Comparison of ENCODE assay signal across 16 cellular contexts in the genomic region with DNA sequence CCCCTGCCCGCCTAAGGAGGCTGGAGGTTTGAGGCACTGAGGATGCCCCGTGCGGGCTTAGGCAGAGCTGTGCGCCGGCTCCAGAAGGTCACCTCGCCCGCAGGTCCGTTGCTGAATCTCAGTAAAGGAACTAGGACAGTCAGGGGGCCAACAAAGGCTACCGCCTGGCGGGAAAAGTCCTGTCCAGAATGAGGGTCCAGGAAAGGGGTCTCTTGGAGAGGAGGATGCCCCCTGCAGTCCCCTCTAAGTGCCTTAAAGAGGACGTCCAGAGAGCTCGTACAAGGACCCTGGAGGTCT. TPM values are rescaled to one million over a fixed set of nuclear protein-coding genes. Genes with fewer than 3 reads are reported as not detected.
DNase-seq lines count a peak whose midpoint lies in the region; ATAC-seq, FAIRE-seq and TF ChIP-seq lines count a peak whose summit lies in the region.
"Had no signal": no experiment of that assay in that cellular context is flagged by ENCODE, and none has a peak within 500 bp of the region (broad histone marks: within the 10 kb centered on the region; RNA-seq: fewer than 3 reads in every experiment).

No MANE protein-coding gene starts in this region.

- H3K23me2 ChIP-seq in H1 (ENCODE audit: low read depth, low read length) = peaks cover 11% of the 10 kb centered on the region

- no peak for FAIRE-seq in H1 (lab: Jason Lieb, UNC)
- FAIRE-seq: K562 had no signal

- H3K9ac ChIP-seq in H1 (replicated peaks in 1 of 4; ENCODE audit: extremely low read depth in 1 of 4, low read depth in 3 of 4, low read length in 3 of 4) (no peak overlapping the region), Karpas-422 (ENCODE audit: low read length) (no peak overlapping the region)

- no peak overlapping the region for H3K4ac ChIP-seq in H1 (replicated peaks; ENCODE audit: insufficient read length, low read depth, low read length)

- no peaks in the 10 kb centered on the region for H3K9me3 ChIP-seq in H1 (ENCODE audit: insufficient read depth in 2 of 2, low read depth in 1 of 2, low read length in 1 of 2)
- no peaks in the 10 kb centered on the region for H3K9me3 ChIP-seq in Karpas-422 (ENCODE audit: low read length)
- H3K9me3 ChIP-seq in adrenal gland (replicated peaks in 1 of 3) = no peaks in the 10 kb centered on the region

- no peak overlapping the region for H3K56ac ChIP-seq in H1 (replicated peaks; ENCODE audit: insufficient read length, low read depth, low read length)

- TF ChIP-seq RAD21 in H1 (IDR thresholded peaks at IDR 0.05 in 1 of 2, conservative IDR thresholded peaks at IDR 0.05 in 1 of 2; ENCODE audit: low read depth in 2 of 2, low read length in 2 of 2) = no peak

- H3K4me1 ChIP-seq in H1 (replicated peaks in 1 of 4; ENCODE audit: control insufficient read depth in 3 of 4, insufficient read depth in 4 of 4, low read length in 3 of 4) (peaks cover 0 to 14% (median 9%) of the 10 kb centered on the region in 4 experiments; a peak in 6 of 7 replicates), Karpas-422 (ENCODE audit: low read length) (no peaks in the 10 kb centered on the region), adrenal gland (replicated peaks in 1 of 2) (peaks cover 11 to 15% of the 10 kb centered on the region in 2 donors)

- H4K20me1 ChIP-seq in H1 (replicated peaks in 1 of 2; ENCODE audit: control insufficient read depth in 1 of 2, insufficient read depth in 2 of 2, low read length in 2 of 2) (no peaks in the 10 kb centered on the region), Karpas-422 (ENCODE audit: insufficient read depth, low read depth, low read length) (no peaks in the 10 kb centered on the region)

- H3K27me3 ChIP-seq in H1 (replicated peaks in 1 of 4; ENCODE audit: control insufficient read depth in 3 of 4, extremely low read depth in 1 of 4, insufficient read depth in 3 of 4, low read length in 3 of 4) (peaks cover 21 to 53% (median 41%) of the 10 kb centered on the region in 4 experiments), Karpas-422 (ENCODE audit: low read length) (no peaks in the 10 kb centered on the region), adrenal gland (peaks cover 41% of the 10 kb centered on the region)

- H3K9me3 Mint-ChIP-seq in naive thymus-derived CD8-positive, alpha-beta T cell = no peaks in the 10 kb centered on the region
- H3K9me3 Mint-ChIP-seq: effector memory CD8-positive, alpha-beta T cell had no signal

- no peak for TF ChIP-seq CTCF in H1 (IDR thresholded peaks at IDR 0.05; ENCODE audit: control extremely low read depth in 1 of 3, insufficient read depth in 1 of 3, low read depth in 1 of 3, low read length in 3 of 3)
- TF ChIP-seq CTCF in adrenal gland (IDR thresholded peaks at IDR 0.05) = no peak

- no peaks in the 10 kb centered on the region for H3K79me1 ChIP-seq in H1 (ENCODE audit: low read depth, low read length)

- no peaks in the 10 kb centered on the region for H3K79me2 ChIP-seq in H1 (ENCODE audit: control insufficient read depth in 1 of 2, insufficient read depth in 2 of 2, low read length in 2 of 2)
- H3K79me2 ChIP-seq in Karpas-422 (ENCODE audit: low read length) = no peaks in the 10 kb centered on the region

- POLR2A ChIA-PET in H1 (lab: Charles Lee; ENCODE audit: partially characterized antibody) = no interaction called here
- POLR2A ChIA-PET in naive thymus-derived CD8-positive, alpha-beta T cell (lab: Charles Lee) = interaction anchor here (0.6 kb wide), 1 partner anchor 414 kb away, joined by 4 read pairs; no protein-coding TSS in a partner anchor

- DNase-seq in left ventricle myocardium superior (no peak), Right ventricle myocardium superior (no peak), H1 (ENCODE audit: low read depth in 1 of 2, low spot score in 2 of 2) (no peak), Karpas-422 (no peak), adrenal gland (no peak), KBM-7 (no peak), medulla oblongata (ENCODE audit: extremely low spot score) (no peak)
- DNase-seq in naive thymus-derived CD8-positive, alpha-beta T cell = no peak
- DNase-seq: activated gamma-delta T cell treated with Interleukin-2 at 50 U/mL for 16 hours; DMS 273 treated with DMSO at 0.1 percent for 48 hours; effector memory CD8-positive, alpha-beta T cell; GOT3; NCI-H1417 treated with DMSO at 0.1 percent for 48 hours; stimulated activated naive CD8-positive, alpha-beta T cell treated with anti-CD3 and anti-CD28 coated beads, Interleukin-15, Interleukin-2, amounts not matched to agents 100 U/mL and 50 U/mL, for 24 hours; WERI-Rb-1 had no signal

- peak overlapping the region; percentile 66; the same call in 1 of the 2 replicates for H3K18ac ChIP-seq in H1 (ENCODE audit: extremely low read depth, low read length)

- TF ChIP-seq POLR2A in H1 (IDR thresholded peaks at IDR 0.05; ENCODE audit: control extremely low read depth in 1 of 2, low read depth in 2 of 2, low read length in 2 of 2) (no peak), adrenal gland (IDR thresholded peaks at IDR 0.05) (no peak)

- CTCF ChIA-PET in H1 (lab: Charles Lee; ENCODE audit: partially characterized antibody) = interaction anchor here (0.7 to 1.2 kb wide), 2 partner anchors 10 to 43 kb away, joined by 3 to 4 read pairs; no protein-coding TSS in a partner anchor

- ATAC-seq in left ventricle myocardium superior (peak; percentile 17), Right ventricle myocardium superior (ENCODE audit: poor library complexity) (no peak)
- ATAC-seq in naive thymus-derived CD8-positive, alpha-beta T cell = peak in 1 of 2 donors; percentile 35
- ATAC-seq: effector memory CD8-positive, alpha-beta T cell; stimulated activated naive CD8-positive, alpha-beta T cell treated with anti-CD3 and anti-CD28 coated beads, Interleukin-15, Interleukin-2, amounts not matched to agents 100 U/mL and 50 U/mL, for 24 hours had no signal

- H3K4me3 ChIP-seq in H1 (ENCODE audit: extremely low read depth in 1 of 4, insufficient read depth in 2 of 4, low read depth in 3 of 4, low read length in 4 of 4) (peak overlapping the region; percentile 39 to 69 (median 59)), Karpas-422 (ENCODE audit: low read length) (no peak overlapping the region), adrenal gland (peak overlapping the region in 1 of 4 donors; percentile 30)
- H3K4me3 ChIP-seq: K562 had no signal

- peak overlapping the region; percentile 57 for H4K8ac ChIP-seq in H1 (ENCODE audit: extremely low read depth, insufficient read depth, low read length)

- no peak overlapping the region for H2AK5ac ChIP-seq in H1 (ENCODE audit: low read depth, low read length)

- no peaks in the 10 kb centered on the region for H3K36me3 Mint-ChIP-seq in naive thymus-derived CD8-positive, alpha-beta T cell

- in situ Hi-C loops in KBM-7 (cut with MboI; ENCODE audit: low pct_unique_long_range_greater_than_20kb, low sequenced_read_pairs) = no loop called here

- H3K27ac ChIP-seq in H1 (ENCODE audit: low read depth, low read length) = no peak overlapping the region
- no peak overlapping the region for H3K27ac ChIP-seq in Karpas-422 (ENCODE audit: low read length)
- H3K27ac ChIP-seq in adrenal gland = no peak overlapping the region
- H3K27ac ChIP-seq: WERI-Rb-1 had no signal

- no peak overlapping the region for H2BK120ac ChIP-seq in H1 (replicated peaks; ENCODE audit: low read depth, low read length)

- 2% methylated on average over 12 of the region's 12 CpGs; no CpG with 5 or more reads in 1 of the 2 experiments for WGBS in H1 (ENCODE audit: extremely low coverage in 1 of 2, insufficient coverage in 1 of 2, insufficient read length in 1 of 2, insufficient replicate concordance in 2 of 2, low coverage in 1 of 2, low lambda C conversion rate in 2 of 2, missing lambda C conversion rate in 1 of 2), 2 experiments
- 0 to 6% (median 3%) methylated on average over 4 to 12 of the region's 12 CpGs for WGBS in adrenal gland, 4 donors

- no peak overlapping the region for H2BK15ac ChIP-seq in H1 (ENCODE audit: low read length)

- H3K27ac Mint-ChIP-seq in naive thymus-derived CD8-positive, alpha-beta T cell = no peak overlapping the region
- H3K27ac Mint-ChIP-seq: effector memory CD8-positive, alpha-beta T cell had no signal

- H2AFZ ChIP-seq in H1 (ENCODE audit: low read length) (no peak overlapping the region), Karpas-422 (ENCODE audit: low read length) (no peak overlapping the region)

- peaks cover 28 to 80% (median 59%) of the 10 kb centered on the region in 5 donors for H3K27me3 Mint-ChIP-seq in naive thymus-derived CD8-positive, alpha-beta T cell

- no peaks in the 10 kb centered on the region for H3K36me3 ChIP-seq in H1 (ENCODE audit: control insufficient read depth in 2 of 4, insufficient read depth in 4 of 4, low read length in 3 of 4)
- no peaks in the 10 kb centered on the region for H3K36me3 ChIP-seq in Karpas-422 (ENCODE audit: insufficient read depth, low read length)
- H3K36me3 ChIP-seq in adrenal gland (replicated peaks in 1 of 2) = no peaks in the 10 kb centered on the region
- H3K36me3 ChIP-seq: WERI-Rb-1 had no signal

- no peaks in the 10 kb centered on the region for H3K9me2 ChIP-seq in Karpas-422 (replicated peaks; ENCODE audit: insufficient read depth, low read length)

- no peak overlapping the region for H2BK12ac ChIP-seq in H1 (ENCODE audit: low read depth, low read length)

- H2BK20ac ChIP-seq in H1 (ENCODE audit: low read length) = peak overlapping the region; percentile 28; the same call in 1 of the 2 replicates

- peak overlapping the region in 6 of 10 donors; percentile 22 to 56 (median 41) for H3K4me3 Mint-ChIP-seq in naive thymus-derived CD8-positive, alpha-beta T cell

- H3K14ac ChIP-seq in H1 (ENCODE audit: insufficient read length) = no peak overlapping the region

- no peak overlapping the region for H4K5ac ChIP-seq in H1 (ENCODE audit: insufficient read length, low read depth, low read length)

- no peak overlapping the region for H2BK5ac ChIP-seq in H1 (ENCODE audit: low read depth, low read length)

- intact Hi-C loops in left ventricle myocardium superior (cut with micrococcal nuclease) = no loop called here
- intact Hi-C loops in Right ventricle myocardium superior (cut with DNase I) = no loop called here
- intact Hi-C loops in adrenal gland (cut with DNase I) = no loop called here

- H4K91ac ChIP-seq in H1 (replicated peaks; ENCODE audit: insufficient read length, low read length) = no peak overlapping the region

- H3K4me2 ChIP-seq in H1 (ENCODE audit: insufficient read depth in 1 of 2, low read depth in 2 of 2, low read length in 2 of 2) (peak overlapping the region; percentile 70 to 89), Karpas-422 (ENCODE audit: low read depth, low read length, poor library complexity, severe bottlenecking) (no peak overlapping the region)

- no peak for TF ChIP-seq EP300 in H1 (IDR thresholded peaks at IDR 0.05; ENCODE audit: borderline replicate concordance in 1 of 2, low read depth in 2 of 2, low read length in 2 of 2)

- peaks cover 2 to 17% (median 12%) of the 10 kb centered on the region in 4 donors for H3K4me1 Mint-ChIP-seq in naive thymus-derived CD8-positive, alpha-beta T cell

- no peak overlapping the region for H3K23ac ChIP-seq in H1 (ENCODE audit: insufficient read length)

RNA-seq across cellular contexts. Expression of a gene that starts 0.5 kb away (rescaled TPM):
- total RNA-seq in left ventricle myocardium superior (not detected), Right ventricle myocardium superior (not detected), adrenal gland (under 1 TPM in 1 of 8 donors, not detected in 7; 0.65 TPM)
- total RNA-seq in H1 (2021; fragmentation: NEBNext Ultra II Directional; extraction: Animal tissue kit (Norgen Biotek cat#: 25700)) = 1.7 and 3.2 TPM in 2 replicates
- polyA plus RNA-seq in H1 (2011; rRNA removed) (3.6 and 5.4 TPM in 2 replicates), adrenal gland (1 to 10 TPM in 1 of 3 donors, under 1 TPM in 1, not detected in 1; 0.98 to 1.7 TPM)
- 4.5 TPM for polyA plus RNA-seq in H1 (2011; cell fraction: cytosol; rRNA removed)
- 2.1 TPM for polyA plus RNA-seq in H1 (2011; cell fraction: nucleus; rRNA removed)
- 5.8 to 7.8 TPM (median 6.5 TPM) in 4 replicates for polyA plus RNA-seq in H1 (2012, experiment 1 of 2)
- 9.6 TPM for polyA plus RNA-seq in H1 (2012, experiment 2 of 2)
- 3.4 TPM for polyA plus RNA-seq in H1 (2013, experiment 1 of 2)
- 2.9 TPM for polyA plus RNA-seq in H1 (2013, experiment 2 of 2)
- polyA minus RNA-seq in H1 (2011; rRNA and poly(A)+ RNA removed) = 1.9 and 2.2 TPM in 2 replicates
- 3.2 TPM for polyA minus RNA-seq in H1 (2011; cell fraction: cytosol; rRNA and poly(A)+ RNA removed)
- 1.4 TPM for polyA minus RNA-seq in H1 (2011; cell fraction: nucleus; rRNA and poly(A)+ RNA removed)
- not detected for total RNA-seq in naive thymus-derived CD8-positive, alpha-beta T cell
- not detected for polyA plus RNA-seq in naive thymus-derived CD8-positive, alpha-beta T cell
- not detected in 2 replicates for total RNA-seq in Karpas-422 (2014; rRNA removed; shearing (Covaris generic); ENCODE audit: low replicate concordance)
- total RNA-seq: K562 had no signal
- polyA plus RNA-seq: K562 had no signal

RNA-seq across cellular contexts. Expression of a gene that starts 40.4 kb away (rescaled TPM):
- total RNA-seq in left ventricle myocardium superior (29.3 TPM), Right ventricle myocardium superior (28.6 TPM), adrenal gland (10 to 100 TPM in 7 of 8 donors, 1 to 10 TPM in 1; 9.4 to 43.8 (median 33.7) TPM)
- total RNA-seq in H1 (2021; fragmentation: NEBNext Ultra II Directional; extraction: Animal tissue kit (Norgen Biotek cat#: 25700)) = 44.0 and 46.2 TPM in 2 replicates
- polyA plus RNA-seq in H1 (2011; rRNA removed) (36.4 and 43.9 TPM in 2 replicates), adrenal gland (10 to 100 TPM; 18.6 to 78.4 (median 67.9) TPM)
- polyA plus RNA-seq in H1 (2011; cell fraction: cytosol; rRNA removed) = 46.2 TPM
- polyA plus RNA-seq in H1 (2011; cell fraction: nucleus; rRNA removed) = 60.2 TPM
- polyA plus RNA-seq in H1 (2012, experiment 1 of 2) = 37.7 to 46.9 TPM (median 40.6 TPM) in 4 replicates
- 54.8 TPM for polyA plus RNA-seq in H1 (2012, experiment 2 of 2)
- 39.2 TPM for polyA plus RNA-seq in H1 (2013, experiment 1 of 2)
- 39.3 TPM for polyA plus RNA-seq in H1 (2013, experiment 2 of 2)
- polyA minus RNA-seq in H1 (2011; rRNA and poly(A)+ RNA removed) = 17.0 and 23.3 TPM in 2 replicates
- polyA minus RNA-seq in H1 (2011; cell fraction: cytosol; rRNA and poly(A)+ RNA removed) = 18.9 TPM
- 16.5 TPM for polyA minus RNA-seq in H1 (2011; cell fraction: nucleus; rRNA and poly(A)+ RNA removed)
- total RNA-seq in naive thymus-derived CD8-positive, alpha-beta T cell = 10 to 100 TPM; 29.0 to 30.3 TPM
- 1 to 10 TPM; 8.1 to 10.0 (median 9.1) TPM for polyA plus RNA-seq in naive thymus-derived CD8-positive, alpha-beta T cell
- total RNA-seq in Karpas-422 (2014; rRNA removed; shearing (Covaris generic); ENCODE audit: low replicate concordance) = 10.9 and 21.2 TPM in 2 replicates

RNA-seq across cellular contexts. Expression of a gene that starts 44.5 kb away (rescaled TPM):
- total RNA-seq in left ventricle myocardium superior (6.8 TPM), Right ventricle myocardium superior (7.1 TPM), adrenal gland (10 to 100 TPM; 13.0 to 49.7 (median 23.2) TPM)
- total RNA-seq in H1 (2021; fragmentation: NEBNext Ultra II Directional; extraction: Animal tissue kit (Norgen Biotek cat#: 25700)) = not detected in 2 replicates
- polyA plus RNA-seq in H1 (2011; rRNA removed) (0.20 TPM in 1 of 2 replicates, not detected in the other), adrenal gland (10 to 100 TPM in 2 of 3 donors, 1 to 10 TPM in 1; 5.3 to 58.1 (median 42.1) TPM)
- polyA plus RNA-seq in H1 (2011; cell fraction: cytosol; rRNA removed) = 0.10 TPM
- 0.09 TPM for polyA plus RNA-seq in H1 (2011; cell fraction: nucleus; rRNA removed)
- polyA plus RNA-seq in H1 (2012, experiment 1 of 2) = not detected in 4 replicates
- polyA plus RNA-seq in H1 (2012, experiment 2 of 2) = not detected
- polyA plus RNA-seq in H1 (2013, experiment 1 of 2) = 0.08 TPM
- polyA plus RNA-seq in H1 (2013, experiment 2 of 2) = not detected
- polyA minus RNA-seq in H1 (2011; rRNA and poly(A)+ RNA removed) = not detected in 2 replicates
- not detected for polyA minus RNA-seq in H1 (2011; cell fraction: cytosol; rRNA and poly(A)+ RNA removed)
- polyA minus RNA-seq in H1 (2011; cell fraction: nucleus; rRNA and poly(A)+ RNA removed) = not detected
- 1 to 10 TPM; 2.8 to 3.1 TPM for total RNA-seq in naive thymus-derived CD8-positive, alpha-beta T cell
- polyA plus RNA-seq in naive thymus-derived CD8-positive, alpha-beta T cell = under 1 TPM in 2 of 3 donors, not detected in 1; 0.39 to 0.64 TPM
- total RNA-seq in Karpas-422 (2014; rRNA removed; shearing (Covaris generic); ENCODE audit: low replicate concordance) = 116 and 179 TPM in 2 replicates
